Comparison of ENCODE assay signal across 28 cellular contexts in genomic region chr1:160365325-160365724, GRCh38. TPM values are rescaled to one million over a fixed set of nuclear protein-coding genes. Genes with fewer than 3 reads are reported as not detected.
DNase-seq lines count a peak whose midpoint lies in the region; ATAC-seq and TF ChIP-seq lines count a peak whose summit lies in the region.
"Had no signal": no experiment of that assay in that cellular context is flagged by ENCODE, and none has a peak within 500 bp of the region (broad histone marks: within the 10 kb centered on the region; RNA-seq: fewer than 3 reads in every experiment).

No MANE protein-coding gene starts in this region.

- no peak overlapping the region for H4K5ac ChIP-seq in mesendoderm (ENCODE audit: low read length)

- H3K4me3 ChIP-seq in WERI-Rb-1 (ENCODE audit: low read depth, low read length) (no peak overlapping the region), mesendoderm (ENCODE audit: low read length) (no peak overlapping the region), coronary artery (no peak overlapping the region)
- H3K4me3 ChIP-seq: cardiac muscle cell, colonic mucosa, left ventricle myocardium inferior, stomach, thyroid gland had no signal

- H3K27me3 ChIP-seq in WERI-Rb-1 (ENCODE audit: insufficient read depth, low read depth, severe bottlenecking): no peaks in the 10 kb centered on the region
- H3K27me3 ChIP-seq in mesendoderm (ENCODE audit: insufficient read depth, low read length, poor library complexity): no peaks in the 10 kb centered on the region
- H3K27me3 ChIP-seq: cardiac muscle cell, colonic mucosa, thyroid gland had no signal

- no peak overlapping the region for H3K23ac ChIP-seq in mesendoderm (ENCODE audit: low read length)

- H3K27ac ChIP-seq in WERI-Rb-1 (peak overlapping the region; percentile 99), mesendoderm (ENCODE audit: low read depth, low read length) (no peak overlapping the region), coronary artery (no peak overlapping the region)
- H3K27ac ChIP-seq: cardiac muscle cell, colonic mucosa, left ventricle myocardium inferior, neutrophil, stomach, thyroid gland had no signal

- H2BK15ac ChIP-seq in mesendoderm (replicated peaks; ENCODE audit: low read depth): no peak overlapping the region

- no peak overlapping the region for H3K18ac ChIP-seq in mesendoderm (ENCODE audit: low read length)

- no peak overlapping the region for H2AK5ac ChIP-seq in mesendoderm (ENCODE audit: low read length)

- WGBS in mesendoderm (ENCODE audit: extremely low coverage, insufficient coverage, low lambda C conversion rate): no CpG with 5 or more reads among the region's 1 CpG

- no peaks in the 10 kb centered on the region for H3K79me2 ChIP-seq in mesendoderm (ENCODE audit: control insufficient read depth, insufficient read depth, low read length)

- H3K4me1 ChIP-seq in mesendoderm (ENCODE audit: control insufficient read depth, low read depth, low read length): peaks cover 8% of the 10 kb centered on the region
- H3K4me1 ChIP-seq: colonic mucosa, left ventricle myocardium inferior, stomach, thyroid gland had no signal

- TF ChIP-seq CTCF in WERI-Rb-1 (IDR thresholded peaks at IDR 0.05; ENCODE audit: low read depth, low read length) (no peak), coronary artery (IDR thresholded peaks at IDR 0.05) (no peak)

- no peak overlapping the region for H4K8ac ChIP-seq in mesendoderm (ENCODE audit: low read depth, low read length)

- H3K36me3 ChIP-seq in WERI-Rb-1 (peaks cover 9% of the 10 kb centered on the region), mesendoderm (ENCODE audit: control insufficient read depth, insufficient read depth, low read length) (peaks cover 2% of the 10 kb centered on the region)
- H3K36me3 ChIP-seq: cardiac muscle cell, colonic mucosa, left ventricle myocardium inferior, thyroid gland had no signal

- H2BK120ac ChIP-seq in mesendoderm (ENCODE audit: low read depth, low read length): no peak overlapping the region

- peak overlapping the region; percentile 22 for H3K4ac ChIP-seq in mesendoderm (ENCODE audit: low read depth, low read length)

- H2BK5ac ChIP-seq in mesendoderm (ENCODE audit: low read length): no peak overlapping the region

- no peaks in the 10 kb centered on the region for H3K9me3 ChIP-seq in WERI-Rb-1 (ENCODE audit: severe bottlenecking)
- H3K9me3 ChIP-seq: colonic mucosa, left ventricle myocardium inferior, neutrophil, stomach, thyroid gland had no signal

- H3K4me2 ChIP-seq in mesendoderm (ENCODE audit: low read length): no peak overlapping the region

- H3K9ac ChIP-seq in mesendoderm (ENCODE audit: low read length): no peak overlapping the region

- no peaks in the 10 kb centered on the region for H3K79me1 ChIP-seq in mesendoderm (ENCODE audit: low read length)

- H3K56ac ChIP-seq in mesendoderm (ENCODE audit: low read length): no peak overlapping the region

- DNase-seq in DMS 273 treated with DMSO at 0.1 percent for 48 hours (lab: John Stamatoyannopoulos, UW) (peak; percentile 21), NCI-H1105 treated with DMSO at 0.1 percent for 48 hours (lab: John Stamatoyannopoulos, UW) (peak; percentile 20), WERI-Rb-1 (no peak), mesendoderm (no peak), NCI-H2107 treated with DMSO at 0.1 percent for 48 hours (lab: John Stamatoyannopoulos, UW; ENCODE audit: unreplicated experiment) (no peak), coronary artery (ENCODE audit: low spot score) (no peak), C1 segment of cervical spinal cord (lab: John Stamatoyannopoulos, UW) (no peak)
- DNase-seq: activated CD8-positive, alpha-beta T cell treated with anti-CD3 and anti-CD28 coated beads for 36 hours; activated effector memory CD4-positive, alpha-beta T cell treated with Interleukin-2 at 50 U/mL for 16 hours; activated naive CD8-positive, alpha-beta T cell treated with anti-CD3 and anti-CD28 coated beads for 36 hours; aorta; colonic mucosa; effector memory CD4-positive, alpha-beta T cell; EL; IMR-90; left ventricle myocardium inferior; MV-4-11; NCI-H1694 treated with DMSO at 0.1 percent for 48 hours; NCI-H2227 treated with DMSO at 0.1 percent for 48 hours; SHP77 treated with DMSO at 0.1 percent for 48 hours; stomach; thyroid gland had no signal

- ATAC-seq in HG03095 (IDR thresholded peaks at IDR 0.05; ENCODE audit: unreplicated experiment): no peak
- ATAC-seq: activated CD8-positive, alpha-beta T cell treated with anti-CD3 and anti-CD28 coated beads for 36 hours; CD8-positive, alpha-beta T cell; HCT116; sciatic nerve had no signal

RNA-seq across cellular contexts. Expression of gene NHLH1, which starts 1.5 kb away (rescaled TPM):
- polyA plus RNA-seq in mesendoderm (2013, experiment 1 of 2): 0.31 TPM
- 0.25 TPM for polyA plus RNA-seq in mesendoderm (2013, experiment 2 of 2)
- polyA plus RNA-seq: aorta, cardiac muscle cell had no signal

RNA-seq across cellular contexts. Expression of gene NCSTN, which starts 22.1 kb away (rescaled TPM):
- polyA plus RNA-seq in mesendoderm (2013, experiment 1 of 2): 57.0 TPM
- polyA plus RNA-seq in mesendoderm (2013, experiment 2 of 2): 53.7 TPM

RNA-seq across cellular contexts. Expression of gene COPA, which starts 22.3 kb away (rescaled TPM):
- 75.5 TPM for polyA plus RNA-seq in mesendoderm (2013, experiment 1 of 2)
- polyA plus RNA-seq in mesendoderm (2013, experiment 2 of 2): 77.1 TPM

RNA-seq across cellular contexts. Expression of gene VANGL2, which starts 35.0 kb away (rescaled TPM):
- polyA plus RNA-seq in mesendoderm (2013, experiment 1 of 2): 36.5 TPM
- 35.7 TPM for polyA plus RNA-seq in mesendoderm (2013, experiment 2 of 2)

Comparison
In these comparisons a context has a peak if more than half of its experiments do, and no peak if none do; other contexts are left out.
1. DNase-seq: peak in DMS 273 treated with DMSO at 0.1 percent for 48 hours (single experiment) and NCI-H1105 treated with DMSO at 0.1 percent for 48 hours (single experiment); none in WERI-Rb-1 (single experiment), mesendoderm (single experiment), NCI-H2107 treated with DMSO at 0.1 percent for 48 hours (single experiment), coronary artery (single experiment) and C1 segment of cervical spinal cord (0 of 14).